Comparison of ENCODE assay signal across 1 cellular context in genomic region chr22:24214467-24215285, GRCh38.
TF ChIP-seq lines count a peak whose summit lies in the region.

No MANE protein-coding gene starts in this region.

TF ChIP-seq in HCT116, 20 proteins besides CTCF, POLR2A, EP300 and RAD21:
- TF ChIP-seq ZFX (IDR thresholded peaks at IDR 0.05) (no peak), EGR1 (IDR thresholded peaks at IDR 0.05; ENCODE audit: low read depth) (no peak), SRF (IDR thresholded peaks at IDR 0.05; ENCODE audit: low read depth) (no peak), EZH2phosphoT487 (IDR thresholded peaks at IDR 0.05; ENCODE audit: borderline replicate concordance) (no peak), ELF1 (IDR thresholded peaks at IDR 0.05; ENCODE audit: borderline replicate concordance, low read depth) (no peak), FOSL1 (IDR thresholded peaks at IDR 0.05; ENCODE audit: low read depth) (no peak), MAX (IDR thresholded peaks at IDR 0.05) (no peak), ZNF274 (IDR thresholded peaks at IDR 0.05; ENCODE audit: low read depth, low read length) (no peak)
- TF ChIP-seq, protein P1, sequence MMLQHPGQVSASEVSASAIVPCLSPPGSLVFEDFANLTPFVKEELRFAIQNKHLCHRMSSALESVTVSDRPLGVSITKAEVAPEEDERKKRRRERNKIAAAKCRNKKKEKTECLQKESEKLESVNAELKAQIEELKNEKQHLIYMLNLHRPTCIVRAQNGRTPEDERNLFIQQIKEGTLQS (IDR thresholded peaks at IDR 0.05), result no peak
